In genomic region chr11:104320091-104320490, GRCh38 we compare ENCODE assay signal across 12 cellular contexts.
"Had no signal": no experiment of that assay in that cellular context is flagged by ENCODE, and none has a peak within 500 bp of the region (broad histone marks: within the 10 kb centered on the region; RNA-seq: fewer than 3 reads in every experiment).

No MANE protein-coding gene starts in this region.

- H3K36me3 ChIP-seq: right lobe of liver, thoracic aorta had no signal

- H3K27ac ChIP-seq: psoas muscle, right lobe of liver, thoracic aorta had no signal

- H3K4me1 ChIP-seq: right lobe of liver had no signal

- H3K4me3 ChIP-seq: psoas muscle, right lobe of liver, thoracic aorta had no signal

- H3K27me3 ChIP-seq: right lobe of liver had no signal

- ATAC-seq: activated CD8-positive, alpha-beta T cell treated with anti-CD3 and anti-CD28 coated beads, Interleukin-2, amount 10 ng/mL, durations not matched to agents 7 days and 5 days; activated T-cell treated with anti-CD3 and anti-CD28 coated beads, Interleukin-2, amount 50 U/mL, for 72 hours; right lobe of liver; T-helper 17 cell; WTC11 had no signal

- H3K9me3 ChIP-seq: psoas muscle, right lobe of liver, thoracic aorta had no signal

- DNase-seq: activated CD4-positive, alpha-beta T cell treated with anti-CD3 and anti-CD28 coated beads for 48 hours; activated CD8-positive, alpha-beta memory T cell treated with anti-CD3 and anti-CD28 coated beads, Interleukin-2, amount 50 U/mL, for 4 hours; activated CD8-positive, alpha-beta T cell treated with anti-CD3 and anti-CD28 coated beads, Interleukin-2, amount 10 ng/mL, durations not matched to agents 7 days and 5 days; activated gamma-delta T cell treated with Interleukin-2 at 50 U/mL for 16 hours; activated T-cell treated with anti-CD3 and anti-CD28 coated beads, Interleukin-2, amount 50 U/mL, for 72 hours; glutamatergic neuron; kidney glomerular epithelial cell; psoas muscle; right lobe of liver; T-helper 17 cell had no signal
